In the genomic region with DNA sequence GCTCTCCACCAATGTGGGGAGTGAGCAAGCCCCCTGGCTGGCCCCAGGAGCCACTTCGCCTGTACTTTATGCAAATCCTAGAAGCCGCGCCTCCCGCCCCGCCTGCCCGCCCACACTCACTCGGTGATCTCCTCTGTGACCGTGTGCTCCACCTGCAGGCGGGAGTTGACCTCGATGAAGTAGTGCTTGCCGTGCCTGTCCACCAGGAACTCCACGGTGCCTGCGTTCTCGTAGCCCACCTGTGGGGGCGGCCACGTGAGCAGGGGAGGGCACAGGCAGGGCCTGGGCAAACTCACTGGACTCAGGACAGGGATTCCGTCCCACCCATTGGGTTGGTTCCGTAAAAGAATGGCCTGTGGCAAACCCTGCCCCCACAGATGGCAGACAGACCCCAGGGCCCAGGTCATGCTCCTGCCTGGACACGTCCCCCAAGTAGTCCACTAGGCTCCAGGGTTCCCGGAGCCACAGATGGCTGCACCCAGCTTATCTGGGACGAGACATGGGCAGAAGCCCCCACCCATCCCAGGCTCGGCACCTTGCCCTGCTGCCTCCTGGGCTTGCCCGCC, we compare ENCODE assay signal across 8 cellular contexts. TPM values are rescaled to one million over a fixed set of nuclear protein-coding genes. Genes with fewer than 3 reads are reported as not detected.
DNase-seq lines count a peak whose midpoint lies in the region; TF ChIP-seq lines count a peak whose summit lies in the region.

No MANE protein-coding gene starts in this region.

- no peaks in the 10 kb centered on the region for H3K4me1 Mint-ChIP-seq in progenitor cell of endocrine pancreas (ENCODE audit: low read depth)

- H3K27me3 Mint-ChIP-seq in progenitor cell of endocrine pancreas: no peaks in the 10 kb centered on the region

- no peak overlapping the region for H3K27ac Mint-ChIP-seq in progenitor cell of endocrine pancreas

- H3K27me3 ChIP-seq in HL-60 (ENCODE audit: insufficient read depth, poor library complexity, severe bottlenecking) (no peaks in the 10 kb centered on the region), WERI-Rb-1 (ENCODE audit: insufficient read depth, low read depth, severe bottlenecking) (no peaks in the 10 kb centered on the region)

- TF ChIP-seq CTCF in HL-60 (IDR thresholded peaks at IDR 0.05; ENCODE audit: insufficient read depth, low read length) (no peak), WERI-Rb-1 (IDR thresholded peaks at IDR 0.05; ENCODE audit: low read depth, low read length) (peak; percentile 80), progenitor cell of endocrine pancreas (IDR thresholded peaks at IDR 0.05; ENCODE audit: unreplicated experiment) (peak; percentile 61)

- no peaks in the 10 kb centered on the region for H3K9me3 Mint-ChIP-seq in progenitor cell of endocrine pancreas (ENCODE audit: low read depth)

- no peaks in the 10 kb centered on the region for H3K36me3 Mint-ChIP-seq in progenitor cell of endocrine pancreas (ENCODE audit: insufficient read depth)

- peak; percentile 35 for DNase-seq in SIG-M5 treated with dmso at 0.1 percent for 504 hours (lab: John Stamatoyannopoulos, UW; ENCODE audit: unreplicated experiment)
- DNase-seq in SIG-M5 (lab: John Stamatoyannopoulos, UW): no peak
- DNase-seq in HL-60 (ENCODE audit: low read depth in 1 of 2, low spot score in 1 of 2): peak; percentile 44 to 80
- peak; percentile 94 for DNase-seq in WERI-Rb-1
- peak; percentile 50 for DNase-seq in cerebellar cortex (ENCODE audit: low spot score)
- DNase-seq in progenitor cell of endocrine pancreas (ENCODE audit: low spot score, unreplicated experiment): peak; percentile 61
- DNase-seq in globus pallidus (ENCODE audit: low spot score): no peak
- DNase-seq in NK-92 treated with Interleukin-12 subunit alpha and Interleukin-12 subunit beta, amount 100 ng/mL, for 24 hours (lab: John Stamatoyannopoulos, UW): no peak

- peaks cover 8% of the 10 kb centered on the region; the same call in 1 of the 2 replicates for H3K36me3 ChIP-seq in WERI-Rb-1

- H3K4me3 ChIP-seq in HL-60 (replicated peaks; ENCODE audit: insufficient read depth, low read length) (no peak overlapping the region), WERI-Rb-1 (ENCODE audit: low read depth, low read length) (no peak overlapping the region)

- H3K4me3 Mint-ChIP-seq in progenitor cell of endocrine pancreas (ENCODE audit: low read depth): no peak overlapping the region

- no peak overlapping the region for H3K27ac ChIP-seq in HL-60 (replicated peaks)
- H3K27ac ChIP-seq in WERI-Rb-1: peak overlapping the region; percentile 74

- no peaks in the 10 kb centered on the region for H3K9me3 ChIP-seq in WERI-Rb-1 (ENCODE audit: severe bottlenecking)

RNA-seq across cellular contexts. Expression of a gene that starts 11.9 kb away (rescaled TPM):
- 19.6 and 20.2 TPM in 2 replicates for total RNA-seq in progenitor cell of endocrine pancreas

RNA-seq across cellular contexts. Expression of a gene that starts 25.6 kb away (rescaled TPM):
- 32.7 and 33.3 TPM in 2 replicates for total RNA-seq in progenitor cell of endocrine pancreas

Comparison
In these comparisons a context has a peak if more than half of its experiments do, and no peak if none do; other contexts are left out.
1. DNase-seq: peak in SIG-M5 treated with dmso at 0.1 percent for 504 hours (single experiment), HL-60 (2 of 2), WERI-Rb-1 (single experiment), cerebellar cortex (single experiment) and progenitor cell of endocrine pancreas (single experiment); none in SIG-M5 (single experiment), globus pallidus (single experiment) and NK-92 treated with Interleukin-12 subunit alpha and Interleukin-12 subunit beta, amount 100 ng/mL, for 24 hours (single experiment).